ENCODE assay signal across 9 cellular contexts in genomic region chr17:19111801-19112458, GRCh38. TPM values are rescaled to one million over a fixed set of nuclear protein-coding genes. Genes with fewer than 3 reads are reported as not detected.
DNase-seq lines count a peak whose midpoint lies in the region; ATAC-seq and TF ChIP-seq lines count a peak whose summit lies in the region.
"Not testable (repeated sequence)": the region's sequence is repeated elsewhere in the genome, so short reads cannot be mapped to it uniquely, and the experiment has no call there.
"Had no signal": no experiment of that assay in that cellular context is flagged by ENCODE, and none has a peak within 500 bp of the region (broad histone marks: within the 10 kb centered on the region; RNA-seq: fewer than 3 reads in every experiment).

No MANE protein-coding gene starts in this region.

- DNase-seq in AG09309 (ENCODE audit: low read depth) (peak; percentile 74), HK-2 (ENCODE audit: unreplicated experiment) (peak; percentile 73), T-helper 22 cell (ENCODE audit: low read depth) (peak; percentile 1), glomerular visceral epithelial cell (ENCODE audit: extremely low spot score) (peak; percentile 67), myocyte (ENCODE audit: low read depth) (peak; percentile 37)
- peak; percentile 26 for DNase-seq in activated naive CD8-positive, alpha-beta T cell treated with anti-CD3 and anti-CD28 coated beads, Interleukin-2, amount 50 U/mL, for 16 hours (ENCODE audit: low read depth, low spot score)
- peak; percentile 27 for DNase-seq in stimulated activated CD4-positive, alpha-beta T cell treated with anti-CD3 and anti-CD28 coated beads, Interleukin-2, amount 100 ng/mL, for 4 hours (ENCODE audit: low read depth)

- H3K4me3 ChIP-seq in AG09309 (ENCODE audit: control insufficient read depth, low read depth, low read length) = not testable (repeated sequence)

- TF ChIP-seq CTCF in AG09309 (IDR thresholded peaks at IDR 0.05; ENCODE audit: control insufficient read depth, insufficient read depth, low read depth, low read length, missing control alignments) = not testable (repeated sequence)

- ATAC-seq in GM21526 (IDR thresholded peaks at IDR 0.05; ENCODE audit: low FRiP score, unreplicated experiment) = peak; percentile 20

RNA-seq across cellular contexts. Expression of gene GRAPL, which starts 15.5 kb away (rescaled TPM):
- total RNA-seq in myocyte = not detected in 2 replicates
- polyA plus RNA-seq in myocyte (2012) = not detected
- total RNA-seq: epithelial cell of proximal tubule had no signal

Comparison
In these comparisons a context has a peak if more than half of its experiments do, and no peak if none do; other contexts are left out.
1. DNase-seq: peak in every context shown above with its lines; median percentile 74 in AG09309; 73 in HK-2; 67 in glomerular visceral epithelial cell; 37 in myocyte; 27 in stimulated activated CD4-positive, alpha-beta T cell treated with anti-CD3 and anti-CD28 coated beads, Interleukin-2, amount 100 ng/mL, for 4 hours; 26 in activated naive CD8-positive, alpha-beta T cell treated with anti-CD3 and anti-CD28 coated beads, Interleukin-2, amount 50 U/mL, for 16 hours; 1 in T-helper 22 cell.